In the genomic region with DNA sequence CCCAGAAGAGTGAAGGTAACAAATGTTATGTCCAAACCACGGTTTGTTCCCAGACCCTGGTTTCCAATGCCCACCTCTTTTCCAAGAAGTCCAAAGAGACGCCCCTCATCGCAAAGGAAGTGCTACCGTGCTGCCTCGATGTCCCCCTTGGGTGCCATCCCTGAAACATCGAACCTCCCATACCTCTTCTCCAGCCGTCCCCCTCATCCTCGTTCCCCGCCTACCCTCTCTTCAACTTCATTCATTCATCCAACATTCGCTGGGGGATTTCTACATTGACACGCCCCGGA, we compare ENCODE assay signal across 8 cellular contexts. TPM values are rescaled to one million over a fixed set of nuclear protein-coding genes. Genes with fewer than 3 reads are reported as not detected.
DNase-seq lines count a peak whose midpoint lies in the region; TF ChIP-seq lines count a peak whose summit lies in the region.

No MANE protein-coding gene starts in this region.

- 3% methylated on average over 12 of the region's 12 CpGs for WGBS in HUES64

- peak overlapping the region; percentile 98 for H3K9ac ChIP-seq in HUES64 (ENCODE audit: low read depth, low read length)
- H3K9ac ChIP-seq in colonic mucosa (ENCODE audit: low read depth in 2 of 2, low read length in 2 of 2), result peak overlapping the region; percentile 82 to 84

- peak overlapping the region; percentile 97 for H3K27ac Mint-ChIP-seq in neural crest cell (ENCODE audit: unreplicated experiment)

- no peaks in the 10 kb centered on the region for H3K9me3 Mint-ChIP-seq in neural crest cell

- H3K4me1 Mint-ChIP-seq in neural crest cell, result peaks cover 23% of the 10 kb centered on the region

- H3K27ac ChIP-seq in HUES64 (ENCODE audit: low read depth, low read length) (peak overlapping the region; percentile 72), colonic mucosa (peak overlapping the region; percentile 65)

- intact Hi-C loops in colonic mucosa (cut with DNase I), result no loop called here

- peak overlapping the region; percentile 93 for H3K4me3 Mint-ChIP-seq in neural crest cell

- H3K27me3 Mint-ChIP-seq in neural crest cell (ENCODE audit: low read depth), result no peaks in the 10 kb centered on the region

- H3K4me3 ChIP-seq in HUES64 (ENCODE audit: low read length) (peak overlapping the region; percentile 86), colonic mucosa (peak overlapping the region; percentile 69)

- H3K9me3 ChIP-seq in HUES64 (ENCODE audit: insufficient read depth, low read depth, low read length) (no peaks in the 10 kb centered on the region), colonic mucosa (no peaks in the 10 kb centered on the region)

- H3K36me3 Mint-ChIP-seq in neural crest cell (ENCODE audit: low read depth), result peaks cover 8% of the 10 kb centered on the region

- DNase-seq in COR-L47 (lab: John Stamatoyannopoulos, UW) (peak; percentile 18), colonic mucosa (no peak), neural crest cell (ENCODE audit: low read depth, low spot score) (no peak), NCI-H2227 treated with DMSO at 0.1 percent for 48 hours (lab: John Stamatoyannopoulos, UW) (no peak), NCI-H1092 treated with DMSO at 0.1 percent for 48 hours (lab: John Stamatoyannopoulos, UW) (no peak), cerebellar nuclear complex (lab: John Stamatoyannopoulos, UW) (no peak)
- no peak for DNase-seq in stimulated activated CD4-positive, alpha-beta T cell treated with anti-CD3 and anti-CD28 coated beads, Interleukin-12 subunit alpha, Interleukin-12 subunit beta, amount 100 ng/mL, for 4 hours

- TF ChIP-seq CTCF in colonic mucosa (IDR thresholded peaks at IDR 0.05) (no peak), neural crest cell (conservative IDR thresholded peaks at IDR 0.05) (no peak)

- peaks cover 27% of the 10 kb centered on the region for H3K36me3 ChIP-seq in HUES64 (ENCODE audit: insufficient read depth, low read length)
- no peaks in the 10 kb centered on the region for H3K36me3 ChIP-seq in colonic mucosa

- no peaks in the 10 kb centered on the region for H3K4me1 ChIP-seq in HUES64 (ENCODE audit: insufficient read depth, low read length)
- no peaks in the 10 kb centered on the region for H3K4me1 ChIP-seq in colonic mucosa

- H3K27me3 ChIP-seq in HUES64 (ENCODE audit: insufficient read depth, low read length) (no peaks in the 10 kb centered on the region), colonic mucosa (no peaks in the 10 kb centered on the region)

RNA-seq across cellular contexts. Expression of a gene that starts 0.5 kb away (rescaled TPM):
- polyA plus RNA-seq in HUES64 (2013, experiment 1 of 2), result 27.7 TPM
- polyA plus RNA-seq in HUES64 (2013, experiment 2 of 2), result 24.2 TPM
- total RNA-seq in colonic mucosa (10 to 100 TPM in 1 of 2 donors, 1 to 10 TPM in 1; 2.9 to 10.6 TPM), neural crest cell (23.4 and 23.7 TPM in 2 replicates)

RNA-seq across cellular contexts. Expression of a gene that starts 30.7 kb away (rescaled TPM):
- 33.1 TPM for polyA plus RNA-seq in HUES64 (2013, experiment 1 of 2)
- polyA plus RNA-seq in HUES64 (2013, experiment 2 of 2), result 42.9 TPM
- total RNA-seq in colonic mucosa, result 10 to 100 TPM; 50.0 to 53.2 TPM
- total RNA-seq in neural crest cell, result 43.3 and 43.4 TPM in 2 replicates
